In the genomic region with DNA sequence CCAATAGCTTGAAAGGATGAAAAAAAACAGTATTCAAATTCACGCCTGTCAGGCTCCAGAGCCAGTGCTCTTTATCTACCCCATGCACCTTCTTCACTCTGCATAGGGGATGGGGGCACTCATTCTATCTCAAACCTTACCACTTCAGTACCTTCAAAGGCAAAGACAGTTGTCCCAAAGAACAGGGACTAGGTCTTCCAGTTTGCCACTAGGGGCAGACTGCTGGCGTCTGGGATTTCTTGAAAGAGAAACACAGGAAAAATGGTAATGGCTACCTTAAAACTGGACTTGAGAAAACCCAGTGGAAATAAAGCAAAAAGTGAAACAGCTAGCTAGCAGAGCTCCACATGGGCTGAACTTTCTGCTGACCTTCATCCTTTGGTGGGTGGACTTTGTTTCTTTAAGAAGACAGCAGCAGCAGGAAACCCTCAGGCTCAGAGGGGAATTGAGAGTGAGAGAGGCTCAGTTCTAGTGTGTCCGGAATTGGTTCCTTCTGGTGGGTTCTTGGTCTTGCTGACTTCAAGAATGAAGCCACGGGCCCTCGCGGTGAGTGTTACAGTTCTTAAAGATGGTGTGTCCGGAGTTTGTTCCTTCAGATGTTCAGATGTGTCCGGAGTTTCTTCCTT, we compare ENCODE assay signal across 11 cellular contexts. TPM values are rescaled to one million over a fixed set of nuclear protein-coding genes. Genes with fewer than 3 reads are reported as not detected.
DNase-seq lines count a peak whose midpoint lies in the region; ATAC-seq and TF ChIP-seq lines count a peak whose summit lies in the region.
"Had no signal": no experiment of that assay in that cellular context is flagged by ENCODE, and none has a peak within 500 bp of the region (broad histone marks: within the 10 kb centered on the region; RNA-seq: fewer than 3 reads in every experiment).

No MANE protein-coding gene starts in this region.

- H3K4me3 ChIP-seq in epithelial cell of proximal tubule (ENCODE audit: low read depth, low read length) = no peak overlapping the region

- intact Hi-C loops in activated CD8-positive, alpha-beta T cell treated with anti-CD3 and anti-CD28 coated beads for 36 hours (cut with micrococcal nuclease) = no loop called here

- H3K27me3 Mint-ChIP-seq in activated CD8-positive, alpha-beta T cell treated with anti-CD3 and anti-CD28 coated beads for 36 hours = peaks cover 28% of the 10 kb centered on the region
- peaks cover 29% of the 10 kb centered on the region for H3K27me3 Mint-ChIP-seq in activated CD8-positive, alpha-beta T cell treated with anti-CD3 and anti-CD28 coated beads, Interleukin-2, amount 10 ng/mL, durations not matched to agents 7 days and 5 days (ENCODE audit: low read depth)
- peaks cover 26 to 56% of the 10 kb centered on the region in 2 donors for H3K27me3 Mint-ChIP-seq in stimulated activated naive B cell treated with anti-CD40 and anti-IgM and Interleukin-4, amounts not matched to agents 10 μg/mL and 1 μg/mL and 100 μg/mL, for 72 hours
- H3K27me3 Mint-ChIP-seq in activated CD4-positive, alpha-beta memory T cell treated with anti-CD3 and anti-CD28 coated beads, Interleukin-2, amount 10 ng/mL, durations not matched to agents 7 days and 5 days = peaks cover 22% of the 10 kb centered on the region

- POLR2A ChIA-PET in activated CD8-positive, alpha-beta T cell treated with anti-CD3 and anti-CD28 coated beads for 36 hours (lab: Charles Lee) = no interaction called here
- POLR2A ChIA-PET in activated CD8-positive, alpha-beta T cell treated with anti-CD3 and anti-CD28 coated beads, Interleukin-2, amount 10 ng/mL, durations not matched to agents 7 days and 5 days (lab: Charles Lee) = no interaction called here
- POLR2A ChIA-PET in activated CD4-positive, alpha-beta memory T cell treated with anti-CD3 and anti-CD28 coated beads, Interleukin-2, amount 10 ng/mL, durations not matched to agents 7 days and 5 days (lab: Charles Lee) = no interaction called here

- ATAC-seq in activated CD8-positive, alpha-beta T cell treated with anti-CD3 and anti-CD28 coated beads for 36 hours = no peak
- ATAC-seq in activated CD8-positive, alpha-beta T cell treated with anti-CD3 and anti-CD28 coated beads, Interleukin-2, amount 10 ng/mL, durations not matched to agents 7 days and 5 days = no peak
- ATAC-seq in stimulated activated naive B cell treated with anti-CD40 and anti-IgM and Interleukin-4, amounts not matched to agents 10 μg/mL and 1 μg/mL and 100 μg/mL, for 72 hours (replicated peaks) = peak; percentile 31 to 58

- H3K9me3 Mint-ChIP-seq in activated CD8-positive, alpha-beta T cell treated with anti-CD3 and anti-CD28 coated beads for 36 hours = no peaks in the 10 kb centered on the region
- H3K9me3 Mint-ChIP-seq in activated CD8-positive, alpha-beta T cell treated with anti-CD3 and anti-CD28 coated beads, Interleukin-2, amount 10 ng/mL, durations not matched to agents 7 days and 5 days (ENCODE audit: insufficient read depth) = no peaks in the 10 kb centered on the region
- peaks cover 0 to 7% of the 10 kb centered on the region in 2 donors for H3K9me3 Mint-ChIP-seq in stimulated activated naive B cell treated with anti-CD40 and anti-IgM and Interleukin-4, amounts not matched to agents 10 μg/mL and 1 μg/mL and 100 μg/mL, for 72 hours
- no peaks in the 10 kb centered on the region for H3K9me3 Mint-ChIP-seq in activated CD4-positive, alpha-beta memory T cell treated with anti-CD3 and anti-CD28 coated beads, Interleukin-2, amount 10 ng/mL, durations not matched to agents 7 days and 5 days

- TF ChIP-seq CTCF in activated CD8-positive, alpha-beta T cell treated with anti-CD3 and anti-CD28 coated beads for 36 hours (IDR thresholded peaks at IDR 0.05) = peak; percentile 17
- TF ChIP-seq CTCF in epithelial cell of proximal tubule (conservative IDR thresholded peaks at IDR 0.05; ENCODE audit: low read depth, low read length) = peak; percentile 83

- no peak overlapping the region for H3K4me3 Mint-ChIP-seq in activated CD8-positive, alpha-beta T cell treated with anti-CD3 and anti-CD28 coated beads for 36 hours
- H3K4me3 Mint-ChIP-seq in activated CD8-positive, alpha-beta T cell treated with anti-CD3 and anti-CD28 coated beads, Interleukin-2, amount 10 ng/mL, durations not matched to agents 7 days and 5 days = no peak overlapping the region
- H3K4me3 Mint-ChIP-seq in stimulated activated naive B cell treated with anti-CD40 and anti-IgM and Interleukin-4, amounts not matched to agents 10 μg/mL and 1 μg/mL and 100 μg/mL, for 72 hours = no peak overlapping the region
- H3K4me3 Mint-ChIP-seq in activated CD4-positive, alpha-beta memory T cell treated with anti-CD3 and anti-CD28 coated beads, Interleukin-2, amount 10 ng/mL, durations not matched to agents 7 days and 5 days = no peak overlapping the region
- H3K4me3 Mint-ChIP-seq: CD4-positive, alpha-beta memory T cell had no signal

- CTCF ChIA-PET in activated CD8-positive, alpha-beta T cell treated with anti-CD3 and anti-CD28 coated beads for 36 hours (lab: Charles Lee) = interaction anchor here (0.8 kb wide), 1 partner anchor 25 kb away, joined by 3 read pairs; no protein-coding TSS in a partner anchor
- CTCF ChIA-PET in activated CD8-positive, alpha-beta T cell treated with anti-CD3 and anti-CD28 coated beads, Interleukin-2, amount 10 ng/mL, durations not matched to agents 7 days and 5 days (lab: Charles Lee) = interaction anchor here (0.6 kb wide), 1 partner anchor 1513 kb away, joined by 3 read pairs; no protein-coding TSS in a partner anchor
- CTCF ChIA-PET in activated CD4-positive, alpha-beta memory T cell treated with anti-CD3 and anti-CD28 coated beads, Interleukin-2, amount 10 ng/mL, durations not matched to agents 7 days and 5 days (lab: Charles Lee) = no interaction called here

- no peaks in the 10 kb centered on the region for H3K36me3 Mint-ChIP-seq in activated CD8-positive, alpha-beta T cell treated with anti-CD3 and anti-CD28 coated beads for 36 hours (ENCODE audit: low read depth)
- no peaks in the 10 kb centered on the region for H3K36me3 Mint-ChIP-seq in activated CD8-positive, alpha-beta T cell treated with anti-CD3 and anti-CD28 coated beads, Interleukin-2, amount 10 ng/mL, durations not matched to agents 7 days and 5 days (ENCODE audit: low read depth)
- H3K36me3 Mint-ChIP-seq in stimulated activated naive B cell treated with anti-CD40 and anti-IgM and Interleukin-4, amounts not matched to agents 10 μg/mL and 1 μg/mL and 100 μg/mL, for 72 hours = no peaks in the 10 kb centered on the region
- H3K36me3 Mint-ChIP-seq in activated CD4-positive, alpha-beta memory T cell treated with anti-CD3 and anti-CD28 coated beads, Interleukin-2, amount 10 ng/mL, durations not matched to agents 7 days and 5 days (ENCODE audit: low read depth) = no peaks in the 10 kb centered on the region
- H3K36me3 Mint-ChIP-seq: CD4-positive, alpha-beta memory T cell had no signal

- no peak overlapping the region for H3K27ac Mint-ChIP-seq in activated CD8-positive, alpha-beta T cell treated with anti-CD3 and anti-CD28 coated beads for 36 hours
- H3K27ac Mint-ChIP-seq in activated CD8-positive, alpha-beta T cell treated with anti-CD3 and anti-CD28 coated beads, Interleukin-2, amount 10 ng/mL, durations not matched to agents 7 days and 5 days = no peak overlapping the region
- H3K27ac Mint-ChIP-seq in stimulated activated naive B cell treated with anti-CD40 and anti-IgM and Interleukin-4, amounts not matched to agents 10 μg/mL and 1 μg/mL and 100 μg/mL, for 72 hours = no peak overlapping the region
- H3K27ac Mint-ChIP-seq in activated CD4-positive, alpha-beta memory T cell treated with anti-CD3 and anti-CD28 coated beads, Interleukin-2, amount 10 ng/mL, durations not matched to agents 7 days and 5 days = no peak overlapping the region
- H3K27ac Mint-ChIP-seq: CD4-positive, alpha-beta memory T cell had no signal

- no peaks in the 10 kb centered on the region for H3K4me1 Mint-ChIP-seq in activated CD8-positive, alpha-beta T cell treated with anti-CD3 and anti-CD28 coated beads for 36 hours (ENCODE audit: low read depth)
- no peaks in the 10 kb centered on the region for H3K4me1 Mint-ChIP-seq in activated CD8-positive, alpha-beta T cell treated with anti-CD3 and anti-CD28 coated beads, Interleukin-2, amount 10 ng/mL, durations not matched to agents 7 days and 5 days (ENCODE audit: low read depth)
- H3K4me1 Mint-ChIP-seq in stimulated activated naive B cell treated with anti-CD40 and anti-IgM and Interleukin-4, amounts not matched to agents 10 μg/mL and 1 μg/mL and 100 μg/mL, for 72 hours = peaks cover 0 to 3% of the 10 kb centered on the region in 2 donors
- no peaks in the 10 kb centered on the region for H3K4me1 Mint-ChIP-seq in activated CD4-positive, alpha-beta memory T cell treated with anti-CD3 and anti-CD28 coated beads, Interleukin-2, amount 10 ng/mL, durations not matched to agents 7 days and 5 days

- no peak for DNase-seq in activated CD8-positive, alpha-beta T cell treated with anti-CD3 and anti-CD28 coated beads for 36 hours
- DNase-seq in activated CD8-positive, alpha-beta T cell treated with anti-CD3 and anti-CD28 coated beads, Interleukin-2, amount 10 ng/mL, durations not matched to agents 7 days and 5 days = no peak
- DNase-seq in NOMO-1 treated with DMSO at 0.1 percent for 48 hours (lab: John Stamatoyannopoulos, UW; ENCODE audit: unreplicated experiment) (peak; percentile 46), epithelial cell of proximal tubule (ENCODE audit: low read depth) (no peak), COLO668 (lab: John Stamatoyannopoulos, UW; ENCODE audit: unreplicated experiment) (no peak), OCI-M2 (lab: John Stamatoyannopoulos, UW; ENCODE audit: unreplicated experiment) (no peak)
- DNase-seq in stimulated activated naive B cell treated with anti-CD40 and anti-IgM and Interleukin-4, amounts not matched to agents 10 μg/mL and 1 μg/mL and 100 μg/mL, for 72 hours = no peak
- no peak for DNase-seq in activated CD4-positive, alpha-beta memory T cell treated with anti-CD3 and anti-CD28 coated beads, Interleukin-2, amount 10 ng/mL, durations not matched to agents 7 days and 5 days
- DNase-seq: activated CD4-positive, alpha-beta T cell treated with anti-CD3 and anti-CD28 coated beads for 48 hours; CD4-positive, alpha-beta memory T cell; hypothalamus had no signal

RNA-seq across cellular contexts. Expression of gene SLC36A1, which starts 41.0 kb away (rescaled TPM):
- total RNA-seq in activated CD8-positive, alpha-beta T cell treated with anti-CD3 and anti-CD28 coated beads for 36 hours = 1 to 10 TPM; 3.5 to 3.7 TPM
- total RNA-seq in activated CD8-positive, alpha-beta T cell treated with anti-CD3 and anti-CD28 coated beads, Interleukin-2, amount 10 ng/mL, durations not matched to agents 7 days and 5 days = 1 to 10 TPM; 6.6 to 7.7 TPM
- 2.4 and 4.6 TPM in 2 replicates for total RNA-seq in epithelial cell of proximal tubule
- total RNA-seq in activated CD4-positive, alpha-beta memory T cell treated with anti-CD3 and anti-CD28 coated beads, Interleukin-2, amount 10 ng/mL, durations not matched to agents 7 days and 5 days = 1 to 10 TPM; 5.4 to 6.4 TPM

RNA-seq across cellular contexts. Expression of gene SLC36A2, which starts 59.1 kb away (rescaled TPM):
- total RNA-seq in activated CD8-positive, alpha-beta T cell treated with anti-CD3 and anti-CD28 coated beads for 36 hours = not detected
- not detected for total RNA-seq in activated CD8-positive, alpha-beta T cell treated with anti-CD3 and anti-CD28 coated beads, Interleukin-2, amount 10 ng/mL, durations not matched to agents 7 days and 5 days
- not detected in 2 replicates for total RNA-seq in epithelial cell of proximal tubule
- not detected for total RNA-seq in activated CD4-positive, alpha-beta memory T cell treated with anti-CD3 and anti-CD28 coated beads, Interleukin-2, amount 10 ng/mL, durations not matched to agents 7 days and 5 days
- total RNA-seq: CD4-positive, alpha-beta memory T cell had no signal

Comparison
In these comparisons a context has a peak if more than half of its experiments do, and no peak if none do; other contexts are left out.
1. ATAC-seq: peak in stimulated activated naive B cell treated with anti-CD40 and anti-IgM and Interleukin-4, amounts not matched to agents 10 μg/mL and 1 μg/mL and 100 μg/mL, for 72 hours (2 of 2); none in activated CD8-positive, alpha-beta T cell treated with anti-CD3 and anti-CD28 coated beads for 36 hours (single experiment) and activated CD8-positive, alpha-beta T cell treated with anti-CD3 and anti-CD28 coated beads, Interleukin-2, amount 10 ng/mL, durations not matched to agents 7 days and 5 days (single experiment).